8 cellular contexts compared by ENCODE assay signal in the genomic region with DNA sequence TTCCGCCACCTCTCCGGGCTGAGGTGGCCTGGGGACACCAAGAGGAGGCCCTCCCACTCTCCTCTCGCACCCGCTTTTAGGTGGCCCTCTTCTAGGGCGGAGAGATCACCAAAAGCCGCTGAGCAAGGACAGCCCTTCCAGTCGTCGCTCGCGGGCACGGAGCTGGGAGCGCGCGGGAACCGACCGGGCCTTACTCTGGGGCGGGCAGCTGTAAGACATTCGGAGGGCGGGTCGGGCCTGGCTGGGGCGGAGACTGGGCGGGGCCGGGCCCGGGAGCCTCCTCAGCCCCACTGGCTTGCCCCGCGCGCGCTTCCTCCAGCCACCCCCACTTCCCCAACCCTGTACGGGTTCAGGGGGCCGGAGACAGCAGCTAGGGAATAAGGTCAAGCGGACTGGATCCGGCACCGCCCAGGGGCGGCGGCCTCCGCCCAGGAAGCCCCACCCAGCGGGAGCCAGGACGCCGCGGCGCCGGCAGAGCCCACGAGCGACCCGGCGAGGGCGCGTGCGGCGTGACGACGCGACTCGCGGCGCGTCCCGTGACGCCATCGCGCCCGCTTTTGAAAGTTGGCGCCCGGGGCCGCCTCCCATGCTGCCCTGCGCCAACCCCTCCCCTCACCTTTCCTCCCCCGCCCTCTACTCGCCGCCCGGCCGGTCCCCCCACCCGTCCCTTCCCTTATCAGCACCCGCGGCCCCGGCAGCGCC. TPM values are rescaled to one million over a fixed set of nuclear protein-coding genes. Genes with fewer than 3 reads are reported as not detected.
DNase-seq lines count a peak whose midpoint lies in the region; ATAC-seq and FAIRE-seq lines count a peak whose summit lies in the region.

No MANE protein-coding gene starts in this region.

- H3K4me1 Mint-ChIP-seq in T-helper 1 cell treated with Interleukin-12 subunit alpha and Interleukin-12 subunit beta and Interleukin-4 antibody, amounts not matched to agents 30 μg/mL and 1 μg/mL, for 36 hours (ENCODE audit: low read depth) = peaks cover 27% of the 10 kb centered on the region

- H3K4me3 Mint-ChIP-seq in T-helper 1 cell treated with Interleukin-12 subunit alpha and Interleukin-12 subunit beta and Interleukin-4 antibody, amounts not matched to agents 30 μg/mL and 1 μg/mL, for 36 hours = peak overlapping the region; percentile 85

- DNase-seq in NCI-H1436 treated with DMSO at 0.1 percent for 48 hours (lab: John Stamatoyannopoulos, UW) (peak; percentile 72), right cardiac atrium (peak; percentile 97 to 99 (median 99)), pulmonary artery endothelial cell (ENCODE audit: low read depth, low spot score) (peak; percentile 87), urothelium cell line (ENCODE audit: low spot score) (peak; percentile 98)

- H3K27me3 ChIP-seq in right cardiac atrium (ENCODE audit: control insufficient read depth, insufficient read depth) = no peaks in the 10 kb centered on the region

- peak overlapping the region; percentile 91 for H3K27ac Mint-ChIP-seq in T-helper 1 cell treated with Interleukin-12 subunit alpha and Interleukin-12 subunit beta and Interleukin-4 antibody, amounts not matched to agents 30 μg/mL and 1 μg/mL, for 36 hours

- H3K4me3 ChIP-seq in right cardiac atrium (ENCODE audit: low read length) = peak overlapping the region; percentile 79

- H3K9me3 ChIP-seq in right cardiac atrium (ENCODE audit: control insufficient read depth, low read length) = no peaks in the 10 kb centered on the region

- no peaks in the 10 kb centered on the region for H3K27me3 Mint-ChIP-seq in T-helper 1 cell treated with Interleukin-12 subunit alpha and Interleukin-12 subunit beta and Interleukin-4 antibody, amounts not matched to agents 30 μg/mL and 1 μg/mL, for 36 hours (ENCODE audit: low read depth)

- H3K9me3 Mint-ChIP-seq in T-helper 1 cell treated with Interleukin-12 subunit alpha and Interleukin-12 subunit beta and Interleukin-4 antibody, amounts not matched to agents 30 μg/mL and 1 μg/mL, for 36 hours = no peaks in the 10 kb centered on the region

- H3K27ac ChIP-seq in angular gyrus (ENCODE audit: low read depth, low read length) (peak overlapping the region; percentile 88), right cardiac atrium (ENCODE audit: low read length) (peak overlapping the region; percentile 90)

- ATAC-seq in GM18498 (IDR thresholded peaks at IDR 0.05; ENCODE audit: unreplicated experiment) (peak; percentile 81), HG02870 (IDR thresholded peaks at IDR 0.05; ENCODE audit: unreplicated experiment) (peak; percentile 76), right cardiac atrium (peak; percentile 96)

- WGBS in right cardiac atrium = under 1% methylated on average over 76 of the region's 76 CpGs

- FAIRE-seq in urothelium cell line (lab: Jason Lieb, UNC) = peak; percentile 55

- intact Hi-C loops in right cardiac atrium (cut with DNase I) = loop anchor here (10.0 kb wide), 2 partner anchors 83 to 103 kb away; a partner anchor contains a TSS

- H3K36me3 Mint-ChIP-seq in T-helper 1 cell treated with Interleukin-12 subunit alpha and Interleukin-12 subunit beta and Interleukin-4 antibody, amounts not matched to agents 30 μg/mL and 1 μg/mL, for 36 hours (ENCODE audit: low read depth) = peaks cover 5% of the 10 kb centered on the region

- peaks cover 2% of the 10 kb centered on the region for H3K4me1 ChIP-seq in right cardiac atrium (ENCODE audit: control insufficient read depth, insufficient read depth, low read length)

RNA-seq across cellular contexts. Expression of a gene that starts 0.4 kb away (rescaled TPM):
- 10 to 100 TPM; 24.2 to 30.5 (median 28.6) TPM for total RNA-seq in right cardiac atrium
- 17.5 TPM for polyA plus RNA-seq in right cardiac atrium
- total RNA-seq in pulmonary artery endothelial cell = 25.1 and 35.3 TPM in 2 replicates

RNA-seq across cellular contexts. Expression of a gene that starts 33.3 kb away (rescaled TPM):
- total RNA-seq in right cardiac atrium = 10 to 100 TPM; 76.2 to 86.6 (median 83.7) TPM
- 43.8 TPM for polyA plus RNA-seq in right cardiac atrium
- total RNA-seq in pulmonary artery endothelial cell = 45.7 and 54.2 TPM in 2 replicates

Comparison
In these comparisons a context has a peak if more than half of its experiments do, and no peak if none do; other contexts are left out.
1. Peak in every context shown above with its lines: DNase-seq, ATAC-seq, H3K4me3 ChIP-seq and H3K27ac ChIP-seq.